Comparison of ENCODE assay signal across 37 cellular contexts in the genomic region with DNA sequence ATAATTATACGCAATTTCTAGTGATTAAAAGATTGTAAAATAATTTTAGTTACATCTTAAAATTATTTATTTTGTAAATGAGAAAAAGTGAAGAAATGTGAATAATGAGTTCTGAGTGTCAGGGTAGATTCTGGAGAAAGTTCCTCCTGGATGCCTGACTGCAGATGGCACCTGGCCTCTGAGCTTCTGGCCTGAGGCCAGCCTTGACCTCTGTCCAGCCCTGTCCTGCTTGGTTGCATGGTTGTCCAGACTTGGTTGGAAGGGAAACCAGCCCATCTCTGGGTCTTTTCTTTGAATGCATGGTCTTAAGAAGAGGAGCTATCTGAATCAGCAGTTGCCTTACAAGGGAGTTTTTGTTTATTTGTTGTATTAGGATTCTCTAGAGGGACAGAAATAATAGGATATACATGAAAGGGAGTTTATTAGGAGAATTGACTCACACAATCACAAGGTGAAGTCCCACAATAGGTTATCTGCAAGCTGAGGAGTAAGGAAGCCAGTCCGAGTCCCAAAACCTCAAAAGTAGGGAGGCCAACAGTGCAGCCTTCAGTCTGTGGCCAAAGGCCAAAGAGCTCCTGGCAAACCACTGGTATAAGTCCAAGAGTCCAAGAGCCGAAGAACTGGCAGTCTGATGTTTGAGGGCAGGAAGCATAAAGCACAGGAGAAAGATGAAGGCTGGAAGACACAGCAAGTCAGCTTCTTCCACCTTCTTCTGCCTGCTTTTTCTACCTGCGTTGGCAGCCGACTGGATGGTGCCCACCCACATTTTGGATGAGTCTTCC.
"Had no signal": no experiment of that assay in that cellular context is flagged by ENCODE, and none has a peak within 500 bp of the region (broad histone marks: within the 10 kb centered on the region; RNA-seq: fewer than 3 reads in every experiment).

No MANE protein-coding gene starts in this region.

- H3K9me3 ChIP-seq: MG63, SJSA1 had no signal

- H3K27ac ChIP-seq: brain microvascular endothelial cell, SJSA1, VCaP had no signal

- H3K27me3 ChIP-seq: brain microvascular endothelial cell, MG63, SJSA1 had no signal

- DNase-seq: activated B cell treated with CpG ODN at 0.5 μM for 24 hours; activated CD4-positive, alpha-beta T cell treated with anti-CD3 and anti-CD28 coated beads for 4 hours; activated CD4-positive, alpha-beta T cell treated with anti-CD3 and anti-CD28 coated beads, Interleukin-2, amount 50 U/mL, for 4 hours; activated CD4-positive, CD25-positive, alpha-beta regulatory T cell treated with anti-CD3 and anti-CD28 coated beads, Interleukin-2, amount 50 U/mL, for 72 hours; activated CD8-positive, alpha-beta T cell treated with anti-CD3 and anti-CD28 coated beads for 36 hours; activated effector memory CD4-positive, alpha-beta T cell treated with anti-CD3 and anti-CD28 coated beads, Interleukin-2, amount 50 U/mL, for 16 hours; activated naive CD4-positive, alpha-beta T cell; activated naive CD4-positive, alpha-beta T cell treated with anti-CD3 and anti-CD28 coated beads, Interleukin-2, amount 50 U/mL, for 16 hours; activated naive CD8-positive, alpha-beta T cell treated with anti-CD3 and anti-CD28 coated beads for 36 hours; activated T-cell treated with anti-CD3 and anti-CD28 coated beads, Interleukin-2, amount 50 U/mL, for 1 hour; activated T-cell treated with anti-CD3 and anti-CD28 coated beads, Interleukin-2, amount 50 U/mL, for 72 hours; amniotic stem cell; aorta; brain microvascular endothelial cell; central memory CD4-positive, alpha-beta T cell; Karpas-422; KBM-7; MG63; NCI-H1048; NCI-H1105 treated with DMSO at 0.1 percent for 48 hours; NCI-H1436; NCI-H1694; NCI-H1930; NCI-H2081 treated with DMSO at 0.1 percent for 48 hours; NCI-H226; NCI-H446 treated with DMSO at 0.1 percent for 48 hours; NCI-H524; NCI-H69; SHP77; T-cell; T-helper 17 cell; T-helper 9 cell had no signal

- ATAC-seq: activated CD8-positive, alpha-beta T cell treated with anti-CD3 and anti-CD28 coated beads for 36 hours; activated T-cell treated with anti-CD3 and anti-CD28 coated beads, Interleukin-2, amount 50 U/mL, for 72 hours; activated T-helper 17 cell treated with anti-CD3 and anti-CD28 coated beads, Interleukin-2, amount 50 U/mL, for 72 hours; Panc1; SK-N-SH treated with all-trans-retinoic acid at 6 μM for 48 hours; T-cell; T-helper 17 cell had no signal

- H3K36me3 ChIP-seq: brain microvascular endothelial cell, MG63, SJSA1 had no signal

- H3K4me1 ChIP-seq: SJSA1 had no signal

- H3K4me3 ChIP-seq: MG63, SJSA1 had no signal
